ENCODE assay signal across 17 cellular contexts in the genomic region with DNA sequence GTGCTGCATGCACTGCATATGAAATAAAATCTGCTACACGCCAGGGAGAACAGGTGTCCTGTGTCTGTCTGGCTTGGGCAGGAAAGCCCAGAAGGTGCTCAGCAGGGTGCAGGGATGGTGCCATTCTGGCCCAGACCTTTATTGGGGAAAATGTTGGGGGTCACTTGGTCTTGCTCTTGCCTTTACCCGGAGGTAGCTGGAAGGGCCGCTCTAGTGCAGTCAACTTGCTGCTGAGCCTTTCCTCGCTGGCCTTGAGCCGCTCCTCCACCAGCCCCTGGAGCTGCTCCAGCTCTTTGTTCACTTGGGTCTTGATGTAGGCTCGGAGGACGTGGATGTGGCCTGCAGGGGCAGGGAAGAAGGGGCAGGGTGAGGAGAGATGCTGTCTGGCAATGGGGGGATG.
"Had no signal": no experiment of that assay in that cellular context is flagged by ENCODE, and none has a peak within 500 bp of the region (broad histone marks: within the 10 kb centered on the region; RNA-seq: fewer than 3 reads in every experiment).

No MANE protein-coding gene starts in this region.

- ATAC-seq: activated CD4-positive, CD25-positive, alpha-beta regulatory T cell treated with anti-CD3 and anti-CD28 coated beads, Interleukin-2, amount 50 U/mL, for 24 hours; left lobe of liver; psoas muscle had no signal

- DNase-seq: activated CD4-positive, alpha-beta T cell treated with anti-CD3 and anti-CD28 coated beads, Interleukin-2, amount 50 U/mL, for 1 hour; activated CD8-positive, alpha-beta memory T cell treated with anti-CD3 and anti-CD28 coated beads, Interleukin-2, amount 50 U/mL, for 48 hours; activated naive CD8-positive, alpha-beta T cell treated with anti-CD3 and anti-CD28 coated beads for 36 hours; amniotic stem cell; foreskin melanocyte; glutamatergic neuron; hippocampal formation; islet precursor cell; psoas muscle; small intestine; stimulated activated CD4-positive, alpha-beta T cell treated with anti-CD3 and anti-CD28 coated beads, Interleukin-4, amount 100 ng/mL, for 1 hour; stomach had no signal

- H3K27me3 ChIP-seq: stomach had no signal

- H3K4me3 Mint-ChIP-seq: activated naive CD8-positive, alpha-beta T cell treated with anti-CD3 and anti-CD28 coated beads for 36 hours; mesothelial cell of epicardium; T-helper 1 cell treated with Interleukin-12 subunit alpha and Interleukin-12 subunit beta and Interleukin-4 antibody, amounts not matched to agents 30 μg/mL and 1 μg/mL, for 36 hours had no signal

- H3K9me3 ChIP-seq: psoas muscle, stomach had no signal

- H3K27ac Mint-ChIP-seq: activated naive CD8-positive, alpha-beta T cell treated with anti-CD3 and anti-CD28 coated beads for 36 hours; mesothelial cell of epicardium had no signal

- H3K4me3 ChIP-seq: lung, psoas muscle, stomach had no signal

- H3K27ac ChIP-seq: psoas muscle, stomach had no signal

- H3K9me3 Mint-ChIP-seq: activated naive CD8-positive, alpha-beta T cell treated with anti-CD3 and anti-CD28 coated beads for 36 hours; mesothelial cell of epicardium; T-helper 1 cell treated with Interleukin-12 subunit alpha and Interleukin-12 subunit beta and Interleukin-4 antibody, amounts not matched to agents 30 μg/mL and 1 μg/mL, for 36 hours had no signal

- H3K27me3 Mint-ChIP-seq: activated naive CD8-positive, alpha-beta T cell treated with anti-CD3 and anti-CD28 coated beads for 36 hours had no signal
